ENCODE assay signal across 9 cellular contexts in the genomic region with DNA sequence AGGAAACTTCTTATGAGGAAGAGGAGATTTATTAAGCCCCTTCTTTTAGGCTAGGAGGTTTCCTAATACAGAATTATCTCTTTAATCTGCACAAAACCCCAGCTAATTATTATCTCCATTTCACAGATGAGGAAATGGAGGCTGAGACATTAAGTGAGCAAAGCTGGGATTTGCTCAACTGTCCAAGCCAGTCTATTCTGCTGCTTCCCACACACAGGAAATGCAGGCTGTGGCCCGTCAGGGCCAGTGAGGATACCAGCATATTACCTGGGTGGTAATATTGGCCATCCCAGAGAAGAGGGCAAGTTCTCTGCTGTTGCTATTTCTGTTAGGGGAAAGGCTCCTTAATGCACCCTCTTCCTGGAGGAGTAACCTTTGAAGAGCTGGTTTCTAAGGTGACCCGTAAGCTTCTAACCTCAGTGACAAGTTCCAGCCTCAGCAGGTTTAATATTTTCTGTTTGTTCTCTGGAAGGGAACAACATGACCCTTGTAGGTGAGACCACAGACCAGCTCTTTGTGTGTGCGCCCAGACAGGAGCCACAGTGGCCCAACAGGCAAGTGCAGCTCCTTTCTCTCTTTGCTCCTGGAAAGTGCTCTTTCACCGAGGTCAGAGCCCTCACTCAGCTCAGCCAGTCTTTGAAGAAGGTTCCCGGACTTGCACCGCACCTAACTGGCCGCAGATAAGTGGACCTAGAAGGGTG. TPM values are rescaled to one million over a fixed set of nuclear protein-coding genes. Genes with fewer than 3 reads are reported as not detected.
DNase-seq lines count a peak whose midpoint lies in the region; ATAC-seq and TF ChIP-seq lines count a peak whose summit lies in the region.
"Had no signal": no experiment of that assay in that cellular context is flagged by ENCODE, and none has a peak within 500 bp of the region (broad histone marks: within the 10 kb centered on the region; RNA-seq: fewer than 3 reads in every experiment).

No MANE protein-coding gene starts in this region.

- no peaks in the 10 kb centered on the region for H4K20me1 ChIP-seq in DOHH2 (ENCODE audit: control insufficient read depth, insufficient read depth, low read depth, low read length)

- intact Hi-C loops in left lung (cut with DNase I): no loop called here

- H3K27me3 ChIP-seq in DOHH2 (ENCODE audit: control insufficient read depth, low read length) (no peaks in the 10 kb centered on the region), left lung (no peaks in the 10 kb centered on the region)

- H3F3A ChIP-seq in DOHH2 (ENCODE audit: control insufficient read depth, insufficient read depth): no peaks in the 10 kb centered on the region

- H3K4me2 ChIP-seq in DOHH2 (ENCODE audit: low read length): peak overlapping the region; percentile 81

- H3K36me3 ChIP-seq in DOHH2 (ENCODE audit: control insufficient read depth, low read length) (no peaks in the 10 kb centered on the region), left lung (no peaks in the 10 kb centered on the region)

- H3K4me3 ChIP-seq in DOHH2 (ENCODE audit: low read length) (peak overlapping the region; percentile 63), left lung (no peak overlapping the region)

- H3K9me3 ChIP-seq in DOHH2 (ENCODE audit: control insufficient read depth, insufficient read depth, low read length) (no peaks in the 10 kb centered on the region), left lung (no peaks in the 10 kb centered on the region)

- H3K4me1 ChIP-seq in DOHH2 (ENCODE audit: control insufficient read depth, low read length) (peaks cover 34% of the 10 kb centered on the region), left lung (peaks cover 6 to 59% of the 10 kb centered on the region in 2 donors)

- DNase-seq in left lung: peak in 1 of 2 donors; percentile 38
- no peak for DNase-seq in stimulated activated naive CD4-positive, alpha-beta T cell treated with Interleukin-2 at 50 U/mL for 16 hours (lab: John Stamatoyannopoulos, UW)
- DNase-seq in HUDEP-2 (lab: John Stamatoyannopoulos, UW; ENCODE audit: unreplicated experiment in 76 of 76): no peak
- DNase-seq in NCI-H2196 (lab: John Stamatoyannopoulos, UW; ENCODE audit: unreplicated experiment): no peak
- no peak for DNase-seq in omental fat pad (ENCODE audit: low spot score)
- DNase-seq: NCI-H69 had no signal

- peak overlapping the region; percentile 42 for H3K27ac ChIP-seq in DOHH2 (ENCODE audit: low read depth, low read length)
- H3K27ac ChIP-seq in left lung: peak overlapping the region in 1 of 2 donors; percentile 85

- TF ChIP-seq CTCF in DOHH2 (IDR thresholded peaks at IDR 0.05; ENCODE audit: low read depth, low read length, poor library complexity, severe bottlenecking) (no peak), left lung (IDR thresholded peaks at IDR 0.05) (no peak), omental fat pad (IDR thresholded peaks at IDR 0.05) (no peak)

- no peaks in the 10 kb centered on the region for H3K79me2 ChIP-seq in DOHH2 (ENCODE audit: control insufficient read depth, low read length)

- H3K9me2 ChIP-seq in DOHH2 (replicated peaks; ENCODE audit: control insufficient read depth, low read length): no peaks in the 10 kb centered on the region

- ATAC-seq in GM21360 (IDR thresholded peaks at IDR 0.05; ENCODE audit: unreplicated experiment): peak; percentile 36
- peak; percentile 27 for ATAC-seq in HG03565 (IDR thresholded peaks at IDR 0.05; ENCODE audit: unreplicated experiment)
- peak; percentile 75 for ATAC-seq in left lung
- ATAC-seq in omental fat pad (ENCODE audit: low FRiP score): no peak

RNA-seq across cellular contexts. Expression of a gene that starts 35.6 kb away (rescaled TPM):
- 10 to 100 TPM; 29.0 to 34.0 TPM for total RNA-seq in left lung
- total RNA-seq in omental fat pad: 10 to 100 TPM; 29.6 to 60.3 (median 48.3) TPM
